11 cellular contexts compared by ENCODE assay signal in the genomic region with DNA sequence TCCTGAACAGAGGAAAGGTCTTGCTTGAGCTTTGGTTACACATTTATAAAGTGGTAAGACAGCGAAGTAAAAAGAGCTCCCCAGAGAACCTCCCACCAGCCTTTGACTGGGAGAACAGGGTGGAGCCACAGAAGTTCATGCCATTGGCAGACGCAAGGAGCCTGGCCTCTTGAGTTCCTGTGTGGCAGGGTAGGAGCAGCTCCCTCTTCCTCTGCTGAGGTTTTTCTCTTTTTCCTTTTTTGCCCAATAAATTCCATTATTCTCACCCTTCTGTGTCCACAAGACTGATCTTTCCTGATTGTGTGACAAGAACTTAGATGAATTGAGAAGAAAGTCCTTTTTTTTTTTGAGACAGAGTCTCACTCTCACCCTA. TPM values are rescaled to one million over a fixed set of nuclear protein-coding genes. Genes with fewer than 3 reads are reported as not detected.
DNase-seq lines count a peak whose midpoint lies in the region; ATAC-seq, FAIRE-seq and TF ChIP-seq lines count a peak whose summit lies in the region.
"Had no signal": no experiment of that assay in that cellular context is flagged by ENCODE, and none has a peak within 500 bp of the region (broad histone marks: within the 10 kb centered on the region; RNA-seq: fewer than 3 reads in every experiment).

No MANE protein-coding gene starts in this region.

- TF ChIP-seq RAD21 in liver (IDR thresholded peaks at IDR 0.05), result no peak
- TF ChIP-seq RAD21 in HepG2 (CRISPR knock-in tag; IDR thresholded peaks at IDR 0.05), result no peak

- H3K4me2 ChIP-seq in HepG2 (ENCODE audit: low read depth, low read length), result no peak overlapping the region
- H3K4me2 ChIP-seq in osteoblast (ENCODE audit: insufficient read depth, low read length), result peak overlapping the region; percentile 45

- no peak overlapping the region for H3K4me3 ChIP-seq in liver (ENCODE audit: low read depth in 1 of 3, low read length in 3 of 3)
- no peak overlapping the region for H3K4me3 ChIP-seq in HepG2 (replicated peaks in 1 of 3; ENCODE audit: insufficient read depth in 1 of 3, low read depth in 2 of 3, low read length in 3 of 3)
- no peak overlapping the region for H3K4me3 ChIP-seq in osteoblast (ENCODE audit: insufficient read depth, low read length)
- H3K4me3 ChIP-seq in urinary bladder (ENCODE audit: low read depth, low read length), result no peak overlapping the region
- H3K4me3 ChIP-seq: colonic mucosa had no signal

- H3K79me2 ChIP-seq in HepG2 (ENCODE audit: insufficient read depth, low read length) (no peaks in the 10 kb centered on the region), osteoblast (ENCODE audit: insufficient read depth, low read length) (peaks cover 30% of the 10 kb centered on the region)

- ATAC-seq in HepG2 (no peak), HG03039 (IDR thresholded peaks at IDR 0.05; ENCODE audit: unreplicated experiment) (no peak)
- peak; percentile 45 to 70 for ATAC-seq in activated naive CD4-positive, alpha-beta T cell treated with anti-CD3 and anti-CD28 coated beads, Interleukin-2, amount 50 U/mL, for 72 hours

- H3K9me3 Mint-ChIP-seq in activated naive CD4-positive, alpha-beta T cell treated with anti-CD3 and anti-CD28 coated beads, Interleukin-2, amount 50 U/mL, for 72 hours, result peaks cover 28 to 47% of the 10 kb centered on the region in 2 donors

- H3K4me1 ChIP-seq in liver (ENCODE audit: control insufficient read depth in 4 of 4, insufficient read depth in 4 of 4, low read length in 3 of 4), result peaks cover 1 to 11% (median 7%) of the 10 kb centered on the region in 4 donors
- H3K4me1 ChIP-seq in HepG2 (ENCODE audit: insufficient read depth, low read length), result peaks cover 4% of the 10 kb centered on the region
- peaks cover 11% of the 10 kb centered on the region for H3K4me1 ChIP-seq in osteoblast (ENCODE audit: insufficient read depth, low read length)
- no peaks in the 10 kb centered on the region for H3K4me1 ChIP-seq in urinary bladder (ENCODE audit: insufficient read depth)
- H3K4me1 ChIP-seq: colonic mucosa had no signal

- TF ChIP-seq CTCF in liver (IDR thresholded peaks at IDR 0.05; ENCODE audit: low read depth, low read length, missing input control) (no peak), HepG2 (CRISPR knock-in tag; IDR thresholded peaks at IDR 0.05) (no peak), osteoblast (IDR thresholded peaks at IDR 0.05; ENCODE audit: extremely low read depth, low read depth, low read length) (no peak)

- H3K9ac ChIP-seq in liver (ENCODE audit: low read depth in 1 of 2, low read length in 2 of 2) (no peak overlapping the region), HepG2 (ENCODE audit: insufficient read depth, low read depth, low read length) (no peak overlapping the region)

- no peak for FAIRE-seq in HepG2 (lab: Jason Lieb, UNC)

- CTCF ChIA-PET in HepG2 (lab: Yijun Ruan, JAX; ENCODE audit: low intra/inter-chr PET ratio, low total read pairs), result no interaction called here

- TF ChIP-seq POLR2A in HepG2 (IDR thresholded peaks at IDR 0.05; ENCODE audit: insufficient read depth in 1 of 2, low read depth in 2 of 2, low read length in 2 of 2), result no peak

- peaks cover 59 to 83% of the 10 kb centered on the region in 2 donors for H3K36me3 Mint-ChIP-seq in activated naive CD4-positive, alpha-beta T cell treated with anti-CD3 and anti-CD28 coated beads, Interleukin-2, amount 50 U/mL, for 72 hours

- WGBS in liver, result 73% methylated on average over 2 of the region's 2 CpGs
- WGBS in HepG2 (ENCODE audit: low lambda C conversion rate), result 94% methylated on average over 2 of the region's 2 CpGs
- WGBS in urinary bladder, result 47% methylated on average over 2 of the region's 2 CpGs

- peak overlapping the region; percentile 91 to 97 for H3K27ac Mint-ChIP-seq in activated naive CD4-positive, alpha-beta T cell treated with anti-CD3 and anti-CD28 coated beads, Interleukin-2, amount 50 U/mL, for 72 hours

- in situ Hi-C loops in HepG2 (cut with HindIII; ENCODE audit: extremely low pct_ligation_motif_present, low pct_unique_long_range_greater_than_20kb), result no loop called here

- no peaks in the 10 kb centered on the region for H3K36me3 ChIP-seq in liver (ENCODE audit: control insufficient read depth in 4 of 4, insufficient read depth in 3 of 4, low read depth in 1 of 4, low read length in 3 of 4)
- H3K36me3 ChIP-seq in HepG2 (replicated peaks in 1 of 2; ENCODE audit: control insufficient read depth in 1 of 2, insufficient read depth in 2 of 2, low read length in 2 of 2), result no peaks in the 10 kb centered on the region
- peaks cover 5% of the 10 kb centered on the region for H3K36me3 ChIP-seq in osteoblast (ENCODE audit: insufficient read depth, low read length)
- H3K36me3 ChIP-seq in urinary bladder (ENCODE audit: insufficient read depth), result no peaks in the 10 kb centered on the region
- H3K36me3 ChIP-seq: colonic mucosa had no signal

- BruUV-seq in HepG2 (replicated peaks; lab: Mats Ljungman, UMichigan), result no TSS peak

- POLR2A ChIA-PET in HepG2 (lab: Yijun Ruan, JAX), result no interaction called here

- TF ChIP-seq EP300 in HepG2 (IDR thresholded peaks at IDR 0.05; ENCODE audit: low read depth in 2 of 2, low read length in 2 of 2) (no peak), HepG2 (CRISPR knock-in tag; IDR thresholded peaks at IDR 0.05; ENCODE audit: borderline replicate concordance) (no peak)

- no peaks in the 10 kb centered on the region for H3K27me3 ChIP-seq in liver (ENCODE audit: control insufficient read depth in 4 of 4, insufficient read depth in 4 of 4, low read length in 3 of 4)
- no peaks in the 10 kb centered on the region for H3K27me3 ChIP-seq in HepG2 (ENCODE audit: control insufficient read depth in 1 of 2, insufficient read depth in 2 of 2, low read length in 2 of 2)
- no peaks in the 10 kb centered on the region for H3K27me3 ChIP-seq in osteoblast (ENCODE audit: insufficient read depth, low read length)
- H3K27me3 ChIP-seq: colonic mucosa had no signal

- H4K20me1 ChIP-seq in HepG2 (ENCODE audit: insufficient read depth, low read length) (no peaks in the 10 kb centered on the region), osteoblast (ENCODE audit: insufficient read depth, low read length) (no peaks in the 10 kb centered on the region)

- peak overlapping the region in 1 of 2 donors; percentile 17 for H3K27ac ChIP-seq in liver (ENCODE audit: low read depth in 1 of 2, low read length in 2 of 2)
- H3K27ac ChIP-seq in HepG2 (ENCODE audit: extremely low read length, insufficient read depth, low read length), result no peak overlapping the region
- peak overlapping the region; percentile 50 for H3K27ac ChIP-seq in osteoblast (ENCODE audit: low read depth, low read length)
- H3K27ac ChIP-seq in urinary bladder (ENCODE audit: low read depth), result peak overlapping the region; percentile 38
- H3K27ac ChIP-seq: colonic mucosa had no signal

- DNase-seq in HepG2 (ENCODE audit: low spot score), result no peak
- DNase-seq in activated naive CD4-positive, alpha-beta T cell treated with anti-CD3 and anti-CD28 coated beads, Interleukin-2, amount 50 U/mL, for 72 hours (ENCODE audit: low spot score in 2 of 2), result peak; percentile 48 to 75
- no peak for DNase-seq in osteoblast (ENCODE audit: insufficient read length, low spot score, missing footprints)
- DNase-seq in occipital lobe (lab: John Stamatoyannopoulos, UW), result no peak
- no peak for DNase-seq in hippocampal formation (lab: John Stamatoyannopoulos, UW)
- DNase-seq: colonic mucosa, NCI-H1092, SHP77 treated with DMSO at 0.1 percent for 48 hours had no signal

- H3K9me3 ChIP-seq in liver (ENCODE audit: control insufficient read depth in 4 of 4, low read length in 3 of 4), result peaks cover 0 to 4% (median 0%) of the 10 kb centered on the region in 4 donors
- peaks cover 35% of the 10 kb centered on the region for H3K9me3 ChIP-seq in HepG2 (ENCODE audit: low read length)
- no peaks in the 10 kb centered on the region for H3K9me3 ChIP-seq in osteoblast (ENCODE audit: low read depth, low read length)

- no peak overlapping the region for H2AFZ ChIP-seq in HepG2 (ENCODE audit: low read length)
- peak overlapping the region; percentile 60 for H2AFZ ChIP-seq in osteoblast (ENCODE audit: low read length)

- intact Hi-C loops in HepG2 (cut with micrococcal nuclease; ENCODE audit: unreplicated experiment), result no loop called here

RNA-seq across cellular contexts. Expression of a gene that starts 4.3 kb away (rescaled TPM):
- total RNA-seq in liver (10 to 100 TPM in 1 of 2 donors, 1 to 10 TPM in 1; 6.5 to 16.2 TPM), HepG2 (2016; rRNA removed; fragmentation: Illumina TruSeq; extraction: Trizol) (10.9 and 12.8 TPM in 2 replicates), osteoblast (9.8 and 13.8 TPM in 2 replicates), urinary bladder (16.5 TPM), occipital lobe (2.0 TPM)
- polyA plus RNA-seq in liver (10 to 100 TPM in 1 of 2 donors, 1 to 10 TPM in 1; 6.1 to 13.1 TPM), HepG2 (2011; rRNA removed) (11.2 and 13.9 TPM in 2 replicates), urinary bladder (12.5 TPM)
- total RNA-seq in HepG2 (2016; cell fraction: cytosol; rRNA removed; fragmentation: Illumina TruSeq; extraction: Trizol; ENCODE audit: low read depth), result 11.8 and 13.1 TPM in 2 replicates
- 10.3 and 12.6 TPM in 2 replicates for total RNA-seq in HepG2 (2016; cell fraction: insoluble cytoplasmic fraction; rRNA removed; fragmentation: Illumina TruSeq; extraction: Trizol)
- total RNA-seq in HepG2 (2016; cell fraction: membrane; rRNA removed; fragmentation: Illumina TruSeq; extraction: Trizol), result 18.4 TPM in 2 replicates
- total RNA-seq in HepG2 (2016; cell fraction: nucleus; rRNA removed; fragmentation: Illumina TruSeq; extraction: Trizol), result 4.8 and 7.4 TPM in 2 replicates
- polyA plus RNA-seq in HepG2 (2011; cell fraction: cytosol; rRNA removed), result 6.1 and 9.4 TPM in 2 replicates
- 5.0 and 8.6 TPM in 2 replicates for polyA plus RNA-seq in HepG2 (2011; cell fraction: nucleus; rRNA removed)
- polyA plus RNA-seq in HepG2 (2012), result 7.4 and 9.5 TPM in 2 replicates
- 17.6 and 24.8 TPM in 2 replicates for polyA plus RNA-seq in HepG2 (2016; cell fraction: cytosol; fragmentation: Illumina TruSeq; extraction: Trizol; ENCODE audit: low read depth)
- polyA plus RNA-seq in HepG2 (2016; cell fraction: insoluble cytoplasmic fraction; fragmentation: Illumina TruSeq; extraction: Trizol; ENCODE audit: low read depth), result 15.4 and 16.4 TPM in 2 replicates
- 18.9 and 19.1 TPM in 2 replicates for polyA plus RNA-seq in HepG2 (2016; cell fraction: membrane; fragmentation: Illumina TruSeq; extraction: Trizol; ENCODE audit: low read depth)
- polyA plus RNA-seq in HepG2 (2016; cell fraction: nucleus; fragmentation: Illumina TruSeq; extraction: Trizol; ENCODE audit: insufficient read depth, low read depth), result 14.0 and 15.0 TPM in 2 replicates
- polyA minus RNA-seq in HepG2 (2011; rRNA and poly(A)+ RNA removed; ENCODE audit: low replicate concordance), result 4.5 and 24.8 TPM in 2 replicates
- polyA minus RNA-seq in HepG2 (2011; cell fraction: cytosol; rRNA and poly(A)+ RNA removed), result 3.4 and 4.2 TPM in 2 replicates
- 11.7 and 12.8 TPM in 2 replicates for polyA minus RNA-seq in HepG2 (2011; cell fraction: nucleus; rRNA and poly(A)+ RNA removed)
- total RNA-seq in activated naive CD4-positive, alpha-beta T cell treated with anti-CD3 and anti-CD28 coated beads, Interleukin-2, amount 50 U/mL, for 72 hours, result 10 to 100 TPM; 20.4 to 27.4 TPM

RNA-seq across cellular contexts. Expression of a gene that starts 51.5 kb away (rescaled TPM):
- under 1 TPM in 1 of 2 donors, not detected in 1; 0.09 TPM for total RNA-seq in liver
- not detected for polyA plus RNA-seq in liver
- total RNA-seq in HepG2 (2016; rRNA removed; fragmentation: Illumina TruSeq; extraction: Trizol), result not detected in 2 replicates
- not detected in 2 replicates for total RNA-seq in HepG2 (2016; cell fraction: cytosol; rRNA removed; fragmentation: Illumina TruSeq; extraction: Trizol; ENCODE audit: low read depth)
- not detected in 2 replicates for total RNA-seq in HepG2 (2016; cell fraction: insoluble cytoplasmic fraction; rRNA removed; fragmentation: Illumina TruSeq; extraction: Trizol)
- not detected in 2 replicates for total RNA-seq in HepG2 (2016; cell fraction: membrane; rRNA removed; fragmentation: Illumina TruSeq; extraction: Trizol)
- total RNA-seq in HepG2 (2016; cell fraction: nucleus; rRNA removed; fragmentation: Illumina TruSeq; extraction: Trizol), result not detected in 2 replicates
- polyA plus RNA-seq in HepG2 (2011; rRNA removed), result not detected in 2 replicates
- not detected in 2 replicates for polyA plus RNA-seq in HepG2 (2011; cell fraction: cytosol; rRNA removed)
- polyA plus RNA-seq in HepG2 (2011; cell fraction: nucleus; rRNA removed), result not detected in 2 replicates
- not detected in 2 replicates for polyA plus RNA-seq in HepG2 (2012)
- polyA plus RNA-seq in HepG2 (2016; cell fraction: cytosol; fragmentation: Illumina TruSeq; extraction: Trizol; ENCODE audit: low read depth), result not detected in 2 replicates
- polyA plus RNA-seq in HepG2 (2016; cell fraction: insoluble cytoplasmic fraction; fragmentation: Illumina TruSeq; extraction: Trizol; ENCODE audit: low read depth), result not detected in 2 replicates
- not detected in 2 replicates for polyA plus RNA-seq in HepG2 (2016; cell fraction: membrane; fragmentation: Illumina TruSeq; extraction: Trizol; ENCODE audit: low read depth)
- polyA plus RNA-seq in HepG2 (2016; cell fraction: nucleus; fragmentation: Illumina TruSeq; extraction: Trizol; ENCODE audit: insufficient read depth, low read depth), result not detected in 2 replicates
- 6.5 TPM in 1 of 2 replicates, not detected in the other for polyA minus RNA-seq in HepG2 (2011; rRNA and poly(A)+ RNA removed; ENCODE audit: low replicate concordance)
- polyA minus RNA-seq in HepG2 (2011; cell fraction: cytosol; rRNA and poly(A)+ RNA removed), result not detected in 2 replicates
- not detected in 2 replicates for polyA minus RNA-seq in HepG2 (2011; cell fraction: nucleus; rRNA and poly(A)+ RNA removed)
- not detected for total RNA-seq in activated naive CD4-positive, alpha-beta T cell treated with anti-CD3 and anti-CD28 coated beads, Interleukin-2, amount 50 U/mL, for 72 hours
- not detected in 2 replicates for total RNA-seq in osteoblast
- not detected for total RNA-seq in urinary bladder
- not detected for polyA plus RNA-seq in urinary bladder
- total RNA-seq in occipital lobe, result not detected
- total RNA-seq: colonic mucosa had no signal

Comparison
In these comparisons a context has a peak if more than half of its experiments do, and no peak if none do; other contexts are left out.
1. ATAC-seq: peak in activated naive CD4-positive, alpha-beta T cell treated with anti-CD3 and anti-CD28 coated beads, Interleukin-2, amount 50 U/mL, for 72 hours (2 of 2); none in HepG2 (single experiment) and HG03039 (single experiment).
2. DNase-seq: peak in activated naive CD4-positive, alpha-beta T cell treated with anti-CD3 and anti-CD28 coated beads, Interleukin-2, amount 50 U/mL, for 72 hours (2 of 2); none in HepG2 (single experiment), osteoblast (single experiment), occipital lobe (single experiment) and hippocampal formation (0 of 2).